In genomic region chr16:27179500-27180072, GRCh38 we compare ENCODE assay signal across 8 cellular contexts. TPM values are rescaled to one million over a fixed set of nuclear protein-coding genes. Genes with fewer than 3 reads are reported as not detected.
DNase-seq lines count a peak whose midpoint lies in the region; ATAC-seq, FAIRE-seq and TF ChIP-seq lines count a peak whose summit lies in the region.

No MANE protein-coding gene starts in this region.

- POLR2A ChIA-PET in K562 (lab: Yijun Ruan, JAX) = interaction anchor here (0.6 to 1.3 kb wide), 5 partner anchors 16 to 189 kb away, joined by 3 to 4 read pairs (median 3); partner anchors contain the start of gene KDM8

- TF ChIP-seq CTCF in K562 (IDR thresholded peaks at IDR 0.05 in 2 of 3, conservative IDR thresholded peaks at IDR 0.05 in 1 of 3; ENCODE audit: insufficient read depth in 2 of 3, low read depth in 1 of 3, low read length in 3 of 3) = peak; percentile 97 to 99 (median 99)

- no peak overlapping the region for H3K9ac ChIP-seq in K562 (ENCODE audit: insufficient read depth in 1 of 2, low read depth in 2 of 2, low read length in 2 of 2)

- H3K4me1 ChIP-seq in K562 (replicated peaks in 1 of 2; ENCODE audit: control insufficient read depth in 2 of 2, insufficient read depth in 2 of 2, low read length in 2 of 2) = no peaks in the 10 kb centered on the region; a peak in 1 of 5 replicates

- 7% methylated on average over 13 of the region's 13 CpGs for WGBS in K562 (ENCODE audit: insufficient coverage, low coverage, missing lambda C conversion rate)

- H3K36me3 ChIP-seq in MG63 = no peaks in the 10 kb centered on the region
- no peaks in the 10 kb centered on the region for H3K36me3 ChIP-seq in K562 (ENCODE audit: control insufficient read depth, insufficient read depth, low read length)

- peak overlapping the region; percentile 77 for H2AFZ ChIP-seq in K562 (ENCODE audit: low read depth, low read length)

- no peak for TF ChIP-seq POLR2A in K562 (conservative IDR thresholded peaks at IDR 0.05)

- H3K4me2 ChIP-seq in K562 (ENCODE audit: insufficient read depth, low read length) = peak overlapping the region; percentile 2; the same call in 1 of the 2 replicates

- TF ChIP-seq RAD21 in K562 (CRISPR knock-in tag; conservative IDR thresholded peaks at IDR 0.05 in 1 of 2, IDR thresholded peaks at IDR 0.05 in 1 of 2) = peak; percentile 84 to 95

- no peaks in the 10 kb centered on the region for H3K27me3 ChIP-seq in MG63
- H3K27me3 ChIP-seq in K562 (ENCODE audit: control insufficient read depth in 2 of 2, insufficient read depth in 2 of 2, low read length in 2 of 2) = peaks cover 0 to 4% of the 10 kb centered on the region in 2 experiments; a peak in 1 of 5 replicates

- in situ Hi-C loops in K562 (cut with MboI) = loop anchor here (5.0 to 10.0 kb wide), 2 partner anchors 188 to 275 kb away; no protein-coding TSS in a partner anchor

- H3K9me3 ChIP-seq in MG63 = no peaks in the 10 kb centered on the region
- no peaks in the 10 kb centered on the region for H3K9me3 ChIP-seq in K562 (replicated peaks; ENCODE audit: control insufficient read depth, insufficient read depth, low read depth, low read length)

- FAIRE-seq in K562 (lab: Jason Lieb, UNC) = peak; percentile 88

- ATAC-seq in GM21447 (IDR thresholded peaks at IDR 0.05; ENCODE audit: unreplicated experiment) (peak; percentile 81), K562 (peak; percentile 96)

- H3K9me1 ChIP-seq in K562 (ENCODE audit: control insufficient read depth, insufficient read depth, low read length) = no peaks in the 10 kb centered on the region

- BruUV-seq in K562 (replicated peaks; lab: Mats Ljungman, UMichigan) = no TSS peak

- no peak for TF ChIP-seq EP300 in K562 (IDR thresholded peaks at IDR 0.05; ENCODE audit: low read length)

- DNase-seq in CMK (ENCODE audit: low read depth) = peak; percentile 64
- peak; percentile 67 for DNase-seq in MG63
- DNase-seq in UCSD-AML1 (lab: John Stamatoyannopoulos, UW; ENCODE audit: unreplicated experiment) = peak; percentile 88
- peak; percentile 85 to 87 (median 86) for DNase-seq in K562 (ENCODE audit: extremely low read depth in 1 of 4, low spot score in 3 of 4)
- DNase-seq in iPS-NIHi11 (ENCODE audit: low spot score) = peak; percentile 91
- peak; percentile 90 for DNase-seq in stimulated activated CD4-positive, alpha-beta T cell treated with anti-CD3 and anti-CD28 coated beads, Interleukin-15, amount 100 ng/mL, for 24 hours
- DNase-seq in NCI-H187 treated with DMSO at 0.1 percent for 48 hours (lab: John Stamatoyannopoulos, UW) = no peak

- H3K27ac ChIP-seq in K562 (ENCODE audit: extremely low read depth, low read depth, low read length) = no peak overlapping the region

- H3K79me2 ChIP-seq in K562 (ENCODE audit: control insufficient read depth, insufficient read depth, low read length) = no peaks in the 10 kb centered on the region

- CTCF ChIA-PET in K562 (lab: Yijun Ruan, JAX; ENCODE audit: low intra/inter-chr PET ratio) = interaction anchor here (0.7 to 1.5 kb wide), 5 partner anchors 49 to 278 kb away, joined by 3 to 13 read pairs (median 4); no protein-coding TSS in a partner anchor

- intact Hi-C loops in K562 (cut with micrococcal nuclease) = loop anchor here (1.0 to 10.0 kb wide), 4 partner anchors 48 to 278 kb away; no protein-coding TSS in a partner anchor

- no peaks in the 10 kb centered on the region for H4K20me1 ChIP-seq in K562 (replicated peaks; ENCODE audit: control insufficient read depth, insufficient read depth, low read length)

- H3K4me3 ChIP-seq in MG63 = no peak overlapping the region
- no peak overlapping the region for H3K4me3 ChIP-seq in K562

TF ChIP-seq in K562, 482 proteins besides CTCF, POLR2A, EP300 and RAD21 (continues in another document):
- TF ChIP-seq NR2C2 (CRISPR knock-in tag; IDR thresholded peaks at IDR 0.05) (no peak), NR2C2 (tag; IDR thresholded peaks at IDR 0.05) (no peak), SIX5 (IDR thresholded peaks at IDR 0.05; ENCODE audit: borderline replicate concordance in 1 of 2, insufficient read depth in 1 of 2, low read depth in 1 of 2, low read length in 2 of 2) (no peak), TOE1 (IDR thresholded peaks at IDR 0.05; ENCODE audit: borderline replicate concordance) (no peak), TOE1 (CRISPR knock-in tag; IDR thresholded peaks at IDR 0.05; ENCODE audit: borderline replicate concordance, low read depth) (no peak), ZNF133 (CRISPR knock-in tag; IDR thresholded peaks at IDR 0.05) (no peak), TFAP4 (CRISPR knock-in tag; IDR thresholded peaks at IDR 0.05; ENCODE audit: borderline replicate concordance) (peak; percentile 76), CREM (IDR thresholded peaks at IDR 0.05; ENCODE audit: low read depth) (peak; percentile 45; the same call in 1 of the 2 replicates), KAT8 (IDR thresholded peaks at IDR 0.05; ENCODE audit: low read depth) (no peak), HBP1 (CRISPR knock-in tag; IDR thresholded peaks at IDR 0.05) (peak; percentile 43; the same call in 1 of the 2 replicates), JUN (IDR thresholded peaks at IDR 0.05; ENCODE audit: borderline replicate concordance, low read depth, low read length) (peak; percentile 62; the same call in 1 of the 2 replicates), JUN (CRISPR knock-in tag; IDR thresholded peaks at IDR 0.05; ENCODE audit: borderline replicate concordance) (no peak), SMAD1 (IDR thresholded peaks at IDR 0.05; ENCODE audit: low read depth, low read length, partially characterized antibody) (no peak), SP2 (IDR thresholded peaks at IDR 0.05; ENCODE audit: extremely low read depth, low read depth, low read length, poor library complexity, severe bottlenecking) (no peak), THAP7 (CRISPR knock-in tag; IDR thresholded peaks at IDR 0.05) (no peak), ZNF395 (CRISPR knock-in tag; IDR thresholded peaks at IDR 0.05) (no peak)

RNA-seq across cellular contexts. Expression of gene KDM8, which starts 23.7 kb away (rescaled TPM):
- 4.4 and 10.2 TPM in 2 replicates for total RNA-seq in MG63 (2014; rRNA removed; shearing (Covaris generic); ENCODE audit: low replicate concordance)
- total RNA-seq in K562 (2011; cell fraction: chromatin; rRNA removed; ENCODE audit: low replicate concordance) = 18.0 and 41.3 TPM in 2 replicates
- total RNA-seq in K562 (2011; cell fraction: nucleolus; rRNA removed) = 24.1 and 25.0 TPM in 2 replicates
- 21.2 and 27.1 TPM in 2 replicates for total RNA-seq in K562 (2011; cell fraction: nucleoplasm; rRNA removed)
- 6.4 and 10.8 TPM in 2 replicates for total RNA-seq in K562 (2014; rRNA removed)
- 2.6 and 5.3 TPM in 2 replicates for total RNA-seq in K562 (2014; rRNA removed; fragmentation: Illumina TruSeq; extraction: Trizol)
- 5.9 and 8.4 TPM in 2 replicates for total RNA-seq in K562 (2015; rRNA removed; fragmentation: Illumina TruSeq; extraction: Trizol)
- total RNA-seq in K562 (2021) = 9.1 TPM in 2 replicates
- polyA plus RNA-seq in K562 (2011; rRNA removed) = 3.8 and 5.2 TPM in 2 replicates
- polyA plus RNA-seq in K562 (2011; cell fraction: cytosol; rRNA removed) = 4.5 and 35.4 TPM in 2 replicates
- polyA plus RNA-seq in K562 (2011; cell fraction: nucleus; rRNA removed) = 8.8 and 15.0 TPM in 2 replicates
- polyA plus RNA-seq in K562 (2012) = 5.4 and 5.7 TPM in 2 replicates
- 5.4 and 7.5 TPM in 2 replicates for polyA plus RNA-seq in K562 (2014; fragmentation: Illumina TruSeq; extraction: Trizol)
- under 1 TPM; 0.61 to 0.66 TPM for polyA plus RNA-seq in K562 (2014; fragmentation: Nextera tagmentation; extraction: Ambion mirVana)
- 6.4 and 7.0 TPM in 2 replicates for polyA plus RNA-seq in K562 (2014; rRNA removed)
- polyA minus RNA-seq in K562 (2011; rRNA and poly(A)+ RNA removed) = 8.7 and 10.1 TPM in 2 replicates
- 2.2 and 3.5 TPM in 2 replicates for polyA minus RNA-seq in K562 (2011; cell fraction: cytosol; rRNA and poly(A)+ RNA removed)
- 9.0 and 9.8 TPM in 2 replicates for polyA minus RNA-seq in K562 (2011; cell fraction: nucleus; rRNA and poly(A)+ RNA removed)
